17 cellular contexts compared by ENCODE assay signal in the genomic region with DNA sequence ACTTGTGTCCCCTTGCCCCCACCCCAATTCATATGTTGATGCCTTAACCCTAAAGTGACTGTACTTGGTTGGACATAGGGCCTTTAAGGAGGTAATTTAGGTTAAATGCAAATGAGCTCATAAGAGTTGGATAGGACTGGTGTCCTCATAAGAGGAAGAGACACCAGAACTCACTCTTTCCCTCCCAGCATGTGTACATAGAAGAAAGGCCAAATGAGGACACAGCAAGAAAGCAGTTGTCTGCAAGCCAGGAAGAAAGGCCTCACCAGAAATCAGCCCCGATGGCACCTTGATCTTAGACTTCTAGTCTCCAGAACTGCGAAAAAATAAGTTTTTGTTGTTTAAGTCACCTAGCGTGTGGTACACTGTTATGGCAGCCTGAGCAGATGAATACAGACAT. TPM values are rescaled to one million over a fixed set of nuclear protein-coding genes. Genes with fewer than 3 reads are reported as not detected.
DNase-seq lines count a peak whose midpoint lies in the region; ATAC-seq and TF ChIP-seq lines count a peak whose summit lies in the region.
"Had no signal": no experiment of that assay in that cellular context is flagged by ENCODE, and none has a peak within 500 bp of the region (broad histone marks: within the 10 kb centered on the region; RNA-seq: fewer than 3 reads in every experiment).

No MANE protein-coding gene starts in this region.

- no peak overlapping the region for H4K8ac ChIP-seq in H9 (replicated peaks; ENCODE audit: insufficient read length, low read depth, low read length)

- no peak for ATAC-seq in memory B cell (ENCODE audit: low read depth)
- ATAC-seq: PC-3 had no signal

- H3K4me3 ChIP-seq in OCI-LY3 (ENCODE audit: low read length) (no peak overlapping the region), transverse colon (no peak overlapping the region)
- H3K4me3 ChIP-seq: SJSA1 had no signal

- H2BK20ac ChIP-seq in H9 (ENCODE audit: low read depth, low read length, poor library complexity, severe bottlenecking): no peak overlapping the region

- H3K9me3 ChIP-seq in H9 (ENCODE audit: control insufficient read depth, low read depth, low read length) (no peaks in the 10 kb centered on the region), OCI-LY3 (ENCODE audit: insufficient read depth, low read length) (no peaks in the 10 kb centered on the region), transverse colon (no peaks in the 10 kb centered on the region)
- H3K9me3 ChIP-seq: BE2C, SJSA1 had no signal

- in situ Hi-C loops in transverse colon (cut with MboI; ENCODE audit: low pct_ligation_motif_present in 1 of 4, low pct_unique_long_range_greater_than_20kb in 1 of 4, low sequenced_read_pairs in 3 of 4): no loop called here

- WGBS in H9 (ENCODE audit: extremely low coverage, insufficient read length, low lambda C conversion rate): no CpG with 5 or more reads among the region's 3 CpGs
- WGBS in transverse colon (ENCODE audit: low coverage in 1 of 2), 2 donors: 84 to 86% methylated on average over 3 of the region's 3 CpGs

- H2BK120ac ChIP-seq in H9 (ENCODE audit: low read depth, low read length, poor library complexity, severe bottlenecking): no peak overlapping the region

- H3K9ac ChIP-seq in H9 (ENCODE audit: extremely low read depth, insufficient read length, low read length) (no peak overlapping the region), OCI-LY3 (ENCODE audit: low read length) (no peak overlapping the region)

- DNase-seq in DMS 273 (lab: John Stamatoyannopoulos, UW; ENCODE audit: unreplicated experiment) (peak; percentile 16), DMS 273 treated with DMSO at 0.1 percent for 48 hours (lab: John Stamatoyannopoulos, UW) (no peak), H9 (no peak), memory B cell (ENCODE audit: low spot score in 2 of 2) (no peak), GM10266 (ENCODE audit: extremely low spot score) (no peak), transverse colon (no peak), OCI-M1 (lab: John Stamatoyannopoulos, UW) (no peak)
- DNase-seq: BE2C, NCI-H1092, NCI-H1694, NCI-H2227 treated with DMSO at 0.1 percent for 48 hours, NCI-H524, PC-3 had no signal

- peak overlapping the region in 2 of 3 experiments; percentile 6 to 25; a peak in 2 of 7 replicates for H3K27ac Mint-ChIP-seq in H9
- H3K27ac Mint-ChIP-seq in memory B cell: peak overlapping the region; percentile 99

- no peak for TF ChIP-seq POLR2A in transverse colon (IDR thresholded peaks at IDR 0.05)

- no peak overlapping the region for H3K14ac ChIP-seq in H9 (ENCODE audit: insufficient read depth, low read length)

- H3K79me2 ChIP-seq in H9 (ENCODE audit: insufficient read depth, low read length): peaks cover 6% of the 10 kb centered on the region; the same call in 1 of the 2 replicates
- H3K79me2 ChIP-seq in OCI-LY3 (ENCODE audit: low read length): peaks cover 99% of the 10 kb centered on the region

- H2AFZ ChIP-seq in H9 (ENCODE audit: low read length) (no peak overlapping the region), OCI-LY3 (ENCODE audit: low read depth, low read length) (no peak overlapping the region)

- H3K36me3 ChIP-seq in OCI-LY3 (replicated peaks; ENCODE audit: low read depth, low read length): peaks cover 69% of the 10 kb centered on the region
- peaks cover 0 to 2% (median 0%) of the 10 kb centered on the region in 4 donors for H3K36me3 ChIP-seq in transverse colon
- H3K36me3 ChIP-seq: BE2C had no signal

- no peak for TF ChIP-seq EP300 in transverse colon (IDR thresholded peaks at IDR 0.05; ENCODE audit: low read depth)

- H2BK15ac ChIP-seq in H9 (ENCODE audit: low read depth, low read length): no peak overlapping the region

- H3K27me3 ChIP-seq in H9 (ENCODE audit: insufficient read depth, low read length) (no peaks in the 10 kb centered on the region), OCI-LY3 (ENCODE audit: low read depth, low read length) (no peaks in the 10 kb centered on the region), transverse colon (no peaks in the 10 kb centered on the region)
- H3K27me3 ChIP-seq: BE2C, SJSA1 had no signal

- no peak overlapping the region for H3K4me2 ChIP-seq in H9 (ENCODE audit: insufficient read depth, insufficient read length, low read length)
- peak overlapping the region; percentile 1; the same call in 1 of the 2 replicates for H3K4me2 ChIP-seq in OCI-LY3 (ENCODE audit: low read length)

- H3K27me3 Mint-ChIP-seq in H9 (ENCODE audit: low read depth) (no peaks in the 10 kb centered on the region), memory B cell (no peaks in the 10 kb centered on the region)

- peaks cover 3% of the 10 kb centered on the region; the same call in 1 of the 2 replicates for H3K4me1 ChIP-seq in H9 (ENCODE audit: insufficient read depth, low read length)
- peaks cover 59% of the 10 kb centered on the region for H3K4me1 ChIP-seq in OCI-LY3 (ENCODE audit: low read length)
- H3K4me1 ChIP-seq in transverse colon: peaks cover 0 to 9% (median 0%) of the 10 kb centered on the region in 4 donors
- H3K4me1 ChIP-seq: BE2C, SJSA1 had no signal

- TF ChIP-seq CTCF in H9 (conservative IDR thresholded peaks at IDR 0.05) (no peak), OCI-LY3 (IDR thresholded peaks at IDR 0.05; ENCODE audit: low read depth, low read length) (no peak), GM10266 (IDR thresholded peaks at IDR 0.05; ENCODE audit: control insufficient read depth, insufficient read depth, low read depth, missing control alignments) (no peak), transverse colon (IDR thresholded peaks at IDR 0.05) (no peak)

- H2BK5ac ChIP-seq in H9 (ENCODE audit: insufficient read length, low read length): no peak overlapping the region

- H4K20me1 ChIP-seq in H9 (ENCODE audit: control insufficient read depth, insufficient read depth, insufficient read length): no peaks in the 10 kb centered on the region
- peaks cover 44% of the 10 kb centered on the region; the same call in 1 of the 2 replicates for H4K20me1 ChIP-seq in OCI-LY3 (ENCODE audit: insufficient read depth, low read length)

- H3K4me1 Mint-ChIP-seq in H9: peaks cover 47 to 57% of the 10 kb centered on the region in 2 experiments
- peaks cover 55% of the 10 kb centered on the region for H3K4me1 Mint-ChIP-seq in memory B cell

- no peak overlapping the region for H3K56ac ChIP-seq in H9 (ENCODE audit: insufficient read length, low read depth, low read length)

- peaks cover 2 to 4% (median 4%) of the 10 kb centered on the region in 3 experiments; a peak in 5 of 7 replicates for H3K36me3 Mint-ChIP-seq in H9 (ENCODE audit: insufficient read depth in 1 of 3, low read depth in 3 of 3)
- peaks cover 29% of the 10 kb centered on the region for H3K36me3 Mint-ChIP-seq in memory B cell

- H3K23ac ChIP-seq in H9 (ENCODE audit: insufficient read length, low read depth, low read length): no peak overlapping the region

- no peak overlapping the region for H2AK5ac ChIP-seq in H9 (ENCODE audit: insufficient read length, low read length)

- H3K18ac ChIP-seq in H9 (ENCODE audit: insufficient read length, low read depth, low read length): no peak overlapping the region

- H3K4me3 Mint-ChIP-seq in H9 (no peak overlapping the region), memory B cell (no peak overlapping the region)

- H4K5ac ChIP-seq in H9 (ENCODE audit: insufficient read length, low read depth, low read length): no peak overlapping the region

- H3K79me1 ChIP-seq in H9 (ENCODE audit: insufficient read depth, low read depth, low read length, poor library complexity, severe bottlenecking): peaks cover 3% of the 10 kb centered on the region

- no peak overlapping the region for H4K91ac ChIP-seq in H9 (ENCODE audit: insufficient read length, low read depth, low read length)

- H3K9me3 Mint-ChIP-seq in H9 (no peaks in the 10 kb centered on the region), memory B cell (no peaks in the 10 kb centered on the region)

- H3K27ac ChIP-seq in H9 (ENCODE audit: insufficient read length, low read depth, low read length) (no peak overlapping the region), OCI-LY3 (ENCODE audit: low read length) (peak overlapping the region; percentile 31), transverse colon (no peak overlapping the region)
- H3K27ac ChIP-seq: 22Rv1, RWPE1, SJSA1 had no signal

- no peak overlapping the region for H3K4ac ChIP-seq in H9 (ENCODE audit: low read depth, low read length)

- H2BK12ac ChIP-seq in H9 (ENCODE audit: insufficient read length, low read depth, low read length): no peak overlapping the region

- intact Hi-C loops in transverse colon (cut with DNase I; ENCODE audit: low total_unique reads): no loop called here

- H3K23me2 ChIP-seq in H9 (ENCODE audit: insufficient read length, low read depth, low read length, poor library complexity, severe bottlenecking): no peaks in the 10 kb centered on the region

- H3T11ph ChIP-seq in H9 (ENCODE audit: low read length): no peak overlapping the region

RNA-seq across cellular contexts. Expression of a gene that starts 45.5 kb away (rescaled TPM):
- total RNA-seq in H9 (2021) (41.6 and 48.3 TPM in 2 replicates), transverse colon (10 to 100 TPM; 17.6 to 28.1 (median 23.9) TPM)
